ENCODE assay signal across 26 cellular contexts in the genomic region with DNA sequence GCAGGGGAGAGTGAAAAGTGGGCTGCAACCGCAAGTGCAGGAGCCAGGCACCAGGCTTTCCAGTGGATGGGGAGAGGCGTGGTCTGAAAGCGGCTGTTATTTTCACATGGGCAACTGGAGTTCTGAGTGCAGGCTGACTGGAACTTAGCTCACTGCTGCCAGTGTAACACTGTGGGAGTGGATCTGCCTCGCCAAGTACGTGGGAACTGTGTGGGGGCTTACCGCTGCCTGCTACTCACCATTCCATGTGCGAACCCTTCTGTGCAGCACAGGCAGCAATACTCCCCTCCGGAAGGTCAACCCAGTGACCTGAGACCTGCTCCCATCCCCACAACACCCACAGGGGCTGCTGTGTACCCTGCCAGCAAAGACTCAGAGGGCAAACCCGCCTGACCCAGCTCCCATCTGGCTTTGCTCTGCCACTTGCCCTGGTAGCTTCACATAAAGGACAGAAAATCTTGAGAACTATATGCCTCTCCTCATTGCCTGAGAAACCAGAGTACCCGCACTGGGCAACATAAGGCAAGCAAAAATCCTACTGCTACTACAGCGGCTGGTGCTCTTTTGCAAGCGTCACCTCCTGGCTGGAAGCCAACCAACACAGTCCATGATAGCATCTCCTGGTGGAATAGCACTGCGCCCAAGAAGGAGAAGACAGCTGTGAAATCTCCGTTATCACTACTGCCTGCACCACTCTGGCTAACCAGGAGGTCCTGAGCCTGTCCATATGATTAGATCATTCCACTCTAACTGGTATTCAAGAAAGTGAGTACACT. TPM values are rescaled to one million over a fixed set of nuclear protein-coding genes. Genes with fewer than 3 reads are reported as not detected.
DNase-seq lines count a peak whose midpoint lies in the region; ATAC-seq and TF ChIP-seq lines count a peak whose summit lies in the region.
"Had no signal": no experiment of that assay in that cellular context is flagged by ENCODE, and none has a peak within 500 bp of the region (broad histone marks: within the 10 kb centered on the region; RNA-seq: fewer than 3 reads in every experiment).

No MANE protein-coding gene starts in this region.

- no peak overlapping the region for H3K4me2 ChIP-seq in SK-N-SH

- H3K27ac ChIP-seq in SK-N-SH (ENCODE audit: low read depth in 2 of 2, low read length in 1 of 2): no peak overlapping the region
- H3K27ac ChIP-seq: sigmoid colon, uterus had no signal

- H4K20me1 ChIP-seq in SK-N-SH (ENCODE audit: insufficient read depth): no peaks in the 10 kb centered on the region

- no peaks in the 10 kb centered on the region for H3K36me3 ChIP-seq in SK-N-SH (replicated peaks in 1 of 2; ENCODE audit: control insufficient read depth in 1 of 2, insufficient read depth in 2 of 2, low read length in 1 of 2)
- H3K36me3 ChIP-seq: sigmoid colon, uterus had no signal

- H3K4me3 ChIP-seq in SK-N-SH (ENCODE audit: low read depth in 2 of 2, low read length in 1 of 2) (no peak overlapping the region), fibroblast of the aortic adventitia (ENCODE audit: low read depth, low read length) (no peak overlapping the region)
- H3K4me3 ChIP-seq: GM12878, sigmoid colon, uterus had no signal

- 35% methylated on average over 11 of the region's 14 CpGs for WGBS in SK-N-SH (ENCODE audit: low lambda C conversion rate)

- no peak overlapping the region for H3K9ac ChIP-seq in SK-N-SH

- TF ChIP-seq CTCF in SK-N-SH (IDR thresholded peaks at IDR 0.05) (no peak), fibroblast of the aortic adventitia (IDR thresholded peaks at IDR 0.05; ENCODE audit: insufficient read depth, low read length) (no peak)

- POLR2A ChIA-PET in SK-N-SH (lab: Yijun Ruan, JAX): interaction anchor here (1.4 kb wide), 1 partner anchor 10 kb away, joined by 4 read pairs; no protein-coding TSS in a partner anchor

- no peaks in the 10 kb centered on the region for H3K9me3 ChIP-seq in SK-N-SH
- H3K9me3 ChIP-seq: sigmoid colon, uterus had no signal

- in situ Hi-C loops in ACHN (cut with HindIII; ENCODE audit: low pct_ligation_motif_present, low pct_unique_long_range_greater_than_20kb, low sequenced_read_pairs): no loop called here

- no peak for TF ChIP-seq EP300 in SK-N-SH (IDR thresholded peaks at IDR 0.05; ENCODE audit: borderline replicate concordance in 1 of 2, low read depth in 1 of 2, low read length in 1 of 2)

- peak; percentile 24 for DNase-seq in Ammon's horn (ENCODE audit: low spot score)
- DNase-seq in HUDEP-2 (lab: John Stamatoyannopoulos, UW; ENCODE audit: unreplicated experiment in 76 of 76): peak in 48 of 76 experiments; percentile 4 to 84 (median 50)
- DNase-seq in SK-N-SH: peak; percentile 11
- peak; percentile 10 for DNase-seq in fibroblast of the aortic adventitia (ENCODE audit: low read depth)
- no peak for DNase-seq in iPS-NIHi7 (ENCODE audit: extremely low spot score)
- DNase-seq in ACHN: no peak
- DNase-seq in cerebellar nuclear complex (lab: John Stamatoyannopoulos, UW): no peak
- DNase-seq: activated CD4-positive, alpha-beta T cell treated with anti-CD3 and anti-CD28 coated beads for 4 hours; activated naive CD4-positive, alpha-beta T cell treated with anti-CD3 and anti-CD28 coated beads, Interleukin-2, amount 10 ng/mL, durations not matched to agents 7 days and 5 days; aorta; CD4-positive, alpha-beta memory T cell; DMS79 treated with DMSO at 0.1 percent for 48 hours; hippocampal formation; left ventricle myocardium superior; midbrain; natural killer cell; NCI-H2029; NCI-H510A treated with DMSO at 0.1 percent for 48 hours; sigmoid colon; T-cell; uterus had no signal

- ATAC-seq in HG03175 (IDR thresholded peaks at IDR 0.05; ENCODE audit: unreplicated experiment): no peak
- ATAC-seq: GM12878, HCT116, left ventricle myocardium superior, T-cell had no signal

- no peaks in the 10 kb centered on the region for H3K79me2 ChIP-seq in SK-N-SH (ENCODE audit: insufficient read depth)

- H3K27me3 ChIP-seq in SK-N-SH (ENCODE audit: insufficient read depth): peaks cover 8% of the 10 kb centered on the region; the same call in 1 of the 2 replicates
- H3K27me3 ChIP-seq: sigmoid colon, uterus had no signal

- H3F3A ChIP-seq in SK-N-SH (replicated peaks; ENCODE audit: insufficient read depth): no peaks in the 10 kb centered on the region

- H3K9me2 ChIP-seq in SK-N-SH: no peaks in the 10 kb centered on the region

- no peak overlapping the region for H2AFZ ChIP-seq in SK-N-SH (ENCODE audit: low read depth)

- H3K4me1 ChIP-seq in SK-N-SH (ENCODE audit: control insufficient read depth in 1 of 2, insufficient read depth in 2 of 2, low read depth in 1 of 2, low read length in 1 of 2): no peaks in the 10 kb centered on the region; a peak in 1 of 4 replicates
- H3K4me1 ChIP-seq: sigmoid colon, uterus had no signal

- no peak for TF ChIP-seq RAD21 in SK-N-SH (IDR thresholded peaks at IDR 0.05; ENCODE audit: low read length)

- CTCF ChIA-PET in SK-N-SH (lab: Yijun Ruan, JAX): no interaction called here

TF ChIP-seq in SK-N-SH, 30 proteins besides CTCF, POLR2A, EP300 and RAD21:
- TF ChIP-seq NFIC (IDR thresholded peaks at IDR 0.05; ENCODE audit: borderline replicate concordance) (0 out of 2 replicates have a peak, but pooled peaks have one; percentile 20), MXI1 (IDR thresholded peaks at IDR 0.05; ENCODE audit: low read depth, low read length) (no peak), SMC3 (IDR thresholded peaks at IDR 0.05; ENCODE audit: low read depth, low read length) (no peak), TEAD4 (IDR thresholded peaks at IDR 0.05; ENCODE audit: borderline replicate concordance, insufficient read depth) (no peak), TCF12 (IDR thresholded peaks at IDR 0.05) (no peak), GATA2 (CRISPR knock-in tag; IDR thresholded peaks at IDR 0.05) (peak; percentile 55; the same call in 1 of the 2 replicates)

RNA-seq across cellular contexts. Expression of a gene that starts 54.4 kb away (rescaled TPM):
- polyA plus RNA-seq in SK-N-SH (2012; rRNA removed): not detected in 2 replicates
- polyA plus RNA-seq in SK-N-SH (2012; cell fraction: cytosol; rRNA removed): not detected in 2 replicates
- not detected in 2 replicates for polyA plus RNA-seq in SK-N-SH (2012; cell fraction: nucleus; rRNA removed)
- not detected in 2 replicates for total RNA-seq in fibroblast of the aortic adventitia (ENCODE audit: low replicate concordance)
- total RNA-seq: frontal cortex, subcutaneous adipose tissue had no signal
- polyA plus RNA-seq: aorta had no signal

Comparison
In these comparisons a context has a peak if more than half of its experiments do, and no peak if none do; other contexts are left out.
1. DNase-seq: peak in Ammon's horn (single experiment), HUDEP-2 (48 of 76), SK-N-SH (single experiment) and fibroblast of the aortic adventitia (single experiment); none in iPS-NIHi7 (single experiment), ACHN (single experiment) and cerebellar nuclear complex (0 of 2).